Comparison of ENCODE assay signal across 8 cellular contexts in genomic region chr5:77775773-77776605, GRCh38. TPM values are rescaled to one million over a fixed set of nuclear protein-coding genes. Genes with fewer than 3 reads are reported as not detected.
A peak's percentile ranks its signal among the peaks of the same experiment; 100 is the strongest.
DNase-seq lines count a peak whose midpoint lies in the region; ATAC-seq and TF ChIP-seq lines count a peak whose summit lies in the region.

Gene TBCA (minus strand): TSS chr5:77776339. CDS start chr5:77776257, 82 bp downstream.

- H3K4me3 ChIP-seq in prostate gland: peak within 1 kb of the TSS; percentile 63 to 86

- peak within 1 kb of the TSS; percentile 91 to 97 for H3K27ac ChIP-seq in prostate gland

- DNase-seq in NCI-H146 treated with DMSO at 0.1 percent for 48 hours (lab: John Stamatoyannopoulos, UW; ENCODE audit: unreplicated experiment) (peak; percentile 84), amniotic epithelial cell (ENCODE audit: low read depth) (peak; percentile 86), left cardiac atrium (peak; percentile 92), prostate gland (ENCODE audit: low spot score) (peak; percentile 79), ureter (ENCODE audit: low spot score) (peak; percentile 90)

- H3K4me1 ChIP-seq in prostate gland (replicated peaks): peaks cover 11% of the 10 kb centered on the region

- no peaks in the 10 kb centered on the region for H3K9me3 ChIP-seq in prostate gland

- ATAC-seq in HG02884 (IDR thresholded peaks at IDR 0.05; ENCODE audit: unreplicated experiment) (peak; percentile 88), left cardiac atrium (peak; percentile 98 to 99)

- intact Hi-C loops in T-helper 1 cell treated with Interleukin-12 subunit alpha and Interleukin-12 subunit beta and Interleukin-4 antibody, amounts not matched to agents 30 ng/mL and 1 ng/mL, for 36 hours (cut with micrococcal nuclease): loop anchor here (1.0 to 10.0 kb wide), 14 partner anchors 9 to 1839 kb away; partner anchors contain the start of genes AGGF1, AP3B1, ARSB and HOMER1
- intact Hi-C loops in left cardiac atrium (cut with DNase I) (no loop called here), prostate gland (cut with DNase I) (loop anchor here (10.0 kb wide), 1 partner anchor 131 kb away; no protein-coding TSS in a partner anchor)

- H3K36me3 ChIP-seq in prostate gland: no peaks in the 10 kb centered on the region

- TF ChIP-seq CTCF in prostate gland (IDR thresholded peaks at IDR 0.05): peak in 2 of 4 experiments; percentile 29 to 35

- under 1% methylated on average over 88 of the region's 92 CpGs for WGBS in prostate gland

- no peaks in the 10 kb centered on the region for H3K27me3 ChIP-seq in prostate gland (replicated peaks; ENCODE audit: insufficient read depth)

- peak; percentile 85 for TF ChIP-seq POLR2A in GM15510 (IDR thresholded peaks at IDR 0.05; ENCODE audit: borderline replicate concordance, extremely low read depth, insufficient read length)
- TF ChIP-seq POLR2A in prostate gland (IDR thresholded peaks at IDR 0.05): peak; percentile 91

RNA-seq across cellular contexts. Expression of gene TBCA, which starts in this region (rescaled TPM):
- total RNA-seq in T-helper 1 cell treated with Interleukin-12 subunit alpha and Interleukin-12 subunit beta and Interleukin-4 antibody, amounts not matched to agents 30 ng/mL and 1 ng/mL, for 36 hours: 151 and 156 TPM in 2 replicates
- total RNA-seq in left cardiac atrium: 100 to 1,000 TPM; 123 to 153 TPM
- total RNA-seq in prostate gland: 100 to 1,000 TPM; 120 to 180 TPM
- total RNA-seq in ureter: 133 TPM

Comparison
In these comparisons a context has a peak if more than half of its experiments do, and no peak if none do; other contexts are left out.
1. Peak in every context shown above with its lines: DNase-seq, ATAC-seq, H3K4me3 ChIP-seq and H3K27ac ChIP-seq.
2. intact Hi-C loops: an anchor here in T-helper 1 cell treated with Interleukin-12 subunit alpha and Interleukin-12 subunit beta and Interleukin-4 antibody, amounts not matched to agents 30 ng/mL and 1 ng/mL, for 36 hours (1.0 to 10.0 kb wide) and prostate gland (10.0 kb wide); none called in left cardiac atrium.